ENCODE assay signal across 21 cellular contexts in the genomic region with DNA sequence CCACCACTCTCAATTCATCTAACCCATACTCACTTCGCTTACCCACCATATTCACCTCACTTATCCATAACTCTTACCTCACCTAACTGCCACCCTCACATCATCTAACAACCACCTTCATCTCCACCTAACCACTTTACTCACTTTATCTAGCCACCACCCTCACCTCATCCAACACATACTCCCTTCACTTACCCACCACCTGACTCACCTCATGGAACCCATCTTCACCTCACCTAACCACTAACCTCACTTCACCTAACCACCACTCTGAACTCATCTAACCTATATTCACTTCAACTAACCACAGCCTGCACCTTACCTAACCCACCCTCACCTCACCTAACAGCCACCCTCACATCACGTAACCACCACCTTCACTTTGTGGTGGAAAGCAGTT.
DNase-seq lines count a peak whose midpoint lies in the region; ATAC-seq and TF ChIP-seq lines count a peak whose summit lies in the region.
"Had no signal": no experiment of that assay in that cellular context is flagged by ENCODE, and none has a peak within 500 bp of the region (broad histone marks: within the 10 kb centered on the region; RNA-seq: fewer than 3 reads in every experiment).

No MANE protein-coding gene starts in this region.

- peaks cover 4% of the 10 kb centered on the region for H3K27me3 Mint-ChIP-seq in activated CD4-positive, alpha-beta memory T cell treated with anti-CD3 and anti-CD28 coated beads, Interleukin-2, amount 10 ng/mL, durations not matched to agents 7 days and 5 days
- peaks cover 4% of the 10 kb centered on the region for H3K27me3 Mint-ChIP-seq in activated CD4-positive, alpha-beta memory T cell treated with anti-CD3 and anti-CD28 coated beads for 36 hours
- peaks cover 0 to 9% of the 10 kb centered on the region in 2 donors for H3K27me3 Mint-ChIP-seq in natural killer cell (ENCODE audit: low read depth in 2 of 2)
- no peaks in the 10 kb centered on the region for H3K27me3 Mint-ChIP-seq in natural killer cell treated with Interleukin-12 subunit alpha and Interleukin-12 subunit beta and Interleukin-15 and Interleukin-18, amount 100 ng/mL, for 72 hours

- H3K4me1 Mint-ChIP-seq in activated CD4-positive, alpha-beta memory T cell treated with anti-CD3 and anti-CD28 coated beads, Interleukin-2, amount 10 ng/mL, durations not matched to agents 7 days and 5 days = no peaks in the 10 kb centered on the region
- H3K4me1 Mint-ChIP-seq in activated CD4-positive, alpha-beta memory T cell treated with anti-CD3 and anti-CD28 coated beads for 36 hours (ENCODE audit: low read depth) = no peaks in the 10 kb centered on the region
- no peaks in the 10 kb centered on the region for H3K4me1 Mint-ChIP-seq in natural killer cell
- no peaks in the 10 kb centered on the region for H3K4me1 Mint-ChIP-seq in natural killer cell treated with Interleukin-12 subunit alpha and Interleukin-12 subunit beta and Interleukin-15 and Interleukin-18, amount 100 ng/mL, for 72 hours (ENCODE audit: low read depth in 2 of 2)

- intact Hi-C loops in activated CD4-positive, alpha-beta memory T cell treated with anti-CD3 and anti-CD28 coated beads for 36 hours (cut with micrococcal nuclease) = no loop called here
- intact Hi-C loops in natural killer cell (cut with micrococcal nuclease) (no loop called here), left colon (cut with DNase I, micrococcal nuclease) (no loop called here)

- ATAC-seq in natural killer cell (peak in 2 of 3 donors; percentile 47 to 59), left colon (no peak)
- ATAC-seq in natural killer cell treated with Interleukin-12 subunit alpha and Interleukin-12 subunit beta and Interleukin-15 and Interleukin-18, amount 100 ng/mL, for 72 hours = no peak
- ATAC-seq: CD8-positive, alpha-beta T cell had no signal

- CTCF ChIA-PET in activated CD4-positive, alpha-beta memory T cell treated with anti-CD3 and anti-CD28 coated beads, Interleukin-2, amount 10 ng/mL, durations not matched to agents 7 days and 5 days (lab: Charles Lee) = no interaction called here
- CTCF ChIA-PET in activated CD4-positive, alpha-beta memory T cell treated with anti-CD3 and anti-CD28 coated beads for 36 hours (lab: Charles Lee) = no interaction called here

- peaks cover 3% of the 10 kb centered on the region for H3K9me3 Mint-ChIP-seq in activated CD4-positive, alpha-beta memory T cell treated with anti-CD3 and anti-CD28 coated beads, Interleukin-2, amount 10 ng/mL, durations not matched to agents 7 days and 5 days
- no peaks in the 10 kb centered on the region for H3K9me3 Mint-ChIP-seq in activated CD4-positive, alpha-beta memory T cell treated with anti-CD3 and anti-CD28 coated beads for 36 hours
- H3K9me3 Mint-ChIP-seq in natural killer cell = no peaks in the 10 kb centered on the region
- no peaks in the 10 kb centered on the region for H3K9me3 Mint-ChIP-seq in natural killer cell treated with Interleukin-12 subunit alpha and Interleukin-12 subunit beta and Interleukin-15 and Interleukin-18, amount 100 ng/mL, for 72 hours
- H3K9me3 Mint-ChIP-seq: CD8-positive, alpha-beta T cell had no signal

- POLR2A ChIA-PET in activated CD4-positive, alpha-beta memory T cell treated with anti-CD3 and anti-CD28 coated beads, Interleukin-2, amount 10 ng/mL, durations not matched to agents 7 days and 5 days (lab: Charles Lee) = no interaction called here
- POLR2A ChIA-PET in activated CD4-positive, alpha-beta memory T cell treated with anti-CD3 and anti-CD28 coated beads for 36 hours (lab: Charles Lee) = no interaction called here

- no peak for TF ChIP-seq CTCF in natural killer cell (IDR thresholded peaks at IDR 0.05)

- H3K27ac Mint-ChIP-seq in activated CD4-positive, alpha-beta memory T cell treated with anti-CD3 and anti-CD28 coated beads, Interleukin-2, amount 10 ng/mL, durations not matched to agents 7 days and 5 days = no peak overlapping the region
- H3K27ac Mint-ChIP-seq in activated CD4-positive, alpha-beta memory T cell treated with anti-CD3 and anti-CD28 coated beads for 36 hours = no peak overlapping the region
- no peak overlapping the region for H3K27ac Mint-ChIP-seq in natural killer cell
- H3K27ac Mint-ChIP-seq in natural killer cell treated with Interleukin-12 subunit alpha and Interleukin-12 subunit beta and Interleukin-15 and Interleukin-18, amount 100 ng/mL, for 72 hours = no peak overlapping the region
- H3K27ac Mint-ChIP-seq: CD8-positive, alpha-beta T cell had no signal

- H3K4me3 Mint-ChIP-seq in activated CD4-positive, alpha-beta memory T cell treated with anti-CD3 and anti-CD28 coated beads, Interleukin-2, amount 10 ng/mL, durations not matched to agents 7 days and 5 days = no peak overlapping the region
- H3K4me3 Mint-ChIP-seq in activated CD4-positive, alpha-beta memory T cell treated with anti-CD3 and anti-CD28 coated beads for 36 hours = no peak overlapping the region
- no peak overlapping the region for H3K4me3 Mint-ChIP-seq in natural killer cell
- H3K4me3 Mint-ChIP-seq in natural killer cell treated with Interleukin-12 subunit alpha and Interleukin-12 subunit beta and Interleukin-15 and Interleukin-18, amount 100 ng/mL, for 72 hours = no peak overlapping the region
- H3K4me3 Mint-ChIP-seq: CD8-positive, alpha-beta T cell had no signal

- no peaks in the 10 kb centered on the region for H3K36me3 Mint-ChIP-seq in activated CD4-positive, alpha-beta memory T cell treated with anti-CD3 and anti-CD28 coated beads, Interleukin-2, amount 10 ng/mL, durations not matched to agents 7 days and 5 days (ENCODE audit: low read depth)
- H3K36me3 Mint-ChIP-seq in activated CD4-positive, alpha-beta memory T cell treated with anti-CD3 and anti-CD28 coated beads for 36 hours = no peaks in the 10 kb centered on the region
- no peaks in the 10 kb centered on the region for H3K36me3 Mint-ChIP-seq in natural killer cell
- H3K36me3 Mint-ChIP-seq in natural killer cell treated with Interleukin-12 subunit alpha and Interleukin-12 subunit beta and Interleukin-15 and Interleukin-18, amount 100 ng/mL, for 72 hours = no peaks in the 10 kb centered on the region
- H3K36me3 Mint-ChIP-seq: CD8-positive, alpha-beta T cell had no signal

- DNase-seq in activated CD4-positive, alpha-beta memory T cell treated with anti-CD3 and anti-CD28 coated beads, Interleukin-2, amount 10 ng/mL, durations not matched to agents 7 days and 5 days = peak; percentile 6
- DNase-seq in activated CD4-positive, alpha-beta memory T cell treated with anti-CD3 and anti-CD28 coated beads for 36 hours = no peak
- DNase-seq in natural killer cell (no peak), epidermal melanocyte (ENCODE audit: insufficient read length, low spot score) (peak; percentile 7), NCI-H1417 (lab: John Stamatoyannopoulos, UW) (no peak), left colon (no peak)
- DNase-seq in natural killer cell treated with Interleukin-12 subunit alpha and Interleukin-12 subunit beta and Interleukin-15 and Interleukin-18, amount 100 ng/mL, for 72 hours (ENCODE audit: low spot score) = no peak
- DNase-seq: 8988T; AML-193; C1 segment of cervical spinal cord; CD8-positive, alpha-beta T cell; DMS153; GDM1; GM23248; HCEC 1CT; NCI-H1105; NCI-H2029 treated with DMSO at 0.1 percent for 48 hours; NCI-H345; NCI-H526; OCI-M1; SJCRH30 had no signal

Comparison
In these comparisons a context has a peak if more than half of its experiments do, and no peak if none do; other contexts are left out.
1. DNase-seq: peak in activated CD4-positive, alpha-beta memory T cell treated with anti-CD3 and anti-CD28 coated beads, Interleukin-2, amount 10 ng/mL, durations not matched to agents 7 days and 5 days (single experiment) and epidermal melanocyte (single experiment); none in activated CD4-positive, alpha-beta memory T cell treated with anti-CD3 and anti-CD28 coated beads for 36 hours (single experiment), natural killer cell (single experiment), natural killer cell treated with Interleukin-12 subunit alpha and Interleukin-12 subunit beta and Interleukin-15 and Interleukin-18, amount 100 ng/mL, for 72 hours (single experiment), NCI-H1417 (0 of 3) and left colon (0 of 2).
2. ATAC-seq: peak in natural killer cell (2 of 3); none in natural killer cell treated with Interleukin-12 subunit alpha and Interleukin-12 subunit beta and Interleukin-15 and Interleukin-18, amount 100 ng/mL, for 72 hours (0 of 2) and left colon (single experiment).